ENCODE assay signal across 18 cellular contexts in the genomic region with DNA sequence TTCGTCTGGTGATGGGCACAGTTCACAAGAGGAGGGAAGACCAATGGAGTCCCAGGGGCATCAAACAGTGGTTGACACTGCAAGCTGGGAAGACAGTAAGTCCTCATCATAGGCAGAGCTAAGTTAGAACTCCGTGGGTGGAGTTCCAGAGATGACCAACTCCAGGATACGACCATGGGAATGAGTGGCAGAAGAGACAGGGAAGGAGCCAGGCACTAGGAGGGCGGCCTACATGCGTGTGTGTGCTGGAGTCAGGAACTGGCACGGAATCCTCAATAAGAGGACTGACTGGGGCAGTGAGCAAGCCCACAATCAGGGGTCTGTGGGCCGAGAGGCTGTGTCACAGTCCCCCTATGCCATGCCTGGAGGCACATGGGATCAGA. TPM values are rescaled to one million over a fixed set of nuclear protein-coding genes. Genes with fewer than 3 reads are reported as not detected.
DNase-seq lines count a peak whose midpoint lies in the region; ATAC-seq, FAIRE-seq and TF ChIP-seq lines count a peak whose summit lies in the region.
"Had no signal": no experiment of that assay in that cellular context is flagged by ENCODE, and none has a peak within 500 bp of the region (broad histone marks: within the 10 kb centered on the region; RNA-seq: fewer than 3 reads in every experiment).

No MANE protein-coding gene starts in this region.

- H3K4me1 ChIP-seq in GM23248 (ENCODE audit: insufficient read depth) (peaks cover 32% of the 10 kb centered on the region), gastrocnemius medialis (peaks cover 51 to 52% of the 10 kb centered on the region in 2 donors)
- H3K4me1 ChIP-seq: foreskin keratinocyte had no signal

- H3K9me2 ChIP-seq in GM23248 (ENCODE audit: insufficient read depth): no peaks in the 10 kb centered on the region

- peaks cover 26% of the 10 kb centered on the region for H3K4me1 Mint-ChIP-seq in activated CD4-positive, alpha-beta T cell treated with anti-CD3 and anti-CD28 coated beads, Interleukin-2, amount 10 ng/mL, durations not matched to agents 7 days and 5 days
- peaks cover 29 to 40% of the 10 kb centered on the region in 2 donors for H3K4me1 Mint-ChIP-seq in effector memory CD8-positive, alpha-beta T cell (ENCODE audit: low read depth in 2 of 2)

- peaks cover 13% of the 10 kb centered on the region for H3F3A ChIP-seq in GM23248 (ENCODE audit: insufficient read depth)

- no peaks in the 10 kb centered on the region for H4K20me1 ChIP-seq in GM23248 (ENCODE audit: insufficient read depth)

- CTCF ChIA-PET in activated CD4-positive, alpha-beta T cell treated with anti-CD3 and anti-CD28 coated beads, Interleukin-2, amount 10 ng/mL, durations not matched to agents 7 days and 5 days (lab: Charles Lee): interaction anchor here (0.6 to 1.4 kb wide), 3 partner anchors 10 to 15 kb away, joined by 3 to 4 read pairs (median 4); no protein-coding TSS in a partner anchor

- H3K4me3 ChIP-seq in GM23248 (no peak overlapping the region), gastrocnemius medialis (peak overlapping the region in 1 of 4 donors; percentile 36)
- H3K4me3 ChIP-seq: K562, lower lobe of right lung had no signal

- no peak overlapping the region for H2AFZ ChIP-seq in GM23248

- H3K27ac ChIP-seq in GM23248 (peak overlapping the region; percentile 37), gastrocnemius medialis (peak overlapping the region; percentile 82 to 89 (median 88))
- H3K27ac ChIP-seq: foreskin keratinocyte, lower lobe of right lung had no signal

- DNase-seq in activated CD4-positive, alpha-beta T cell treated with anti-CD3 and anti-CD28 coated beads, Interleukin-2, amount 10 ng/mL, durations not matched to agents 7 days and 5 days: no peak
- DNase-seq in activated CD4-positive, alpha-beta T cell treated with anti-CD3 and anti-CD28 coated beads for 1 hour: no peak
- DNase-seq in GM23248: peak; percentile 74
- DNase-seq in effector memory CD8-positive, alpha-beta T cell: no peak
- DNase-seq in gastrocnemius medialis: no peak
- no peak for DNase-seq in D721Med (ENCODE audit: insufficient read length, low spot score)
- DNase-seq: activated gamma-delta T cell; endodermal cell; foreskin keratinocyte; lower lobe of right lung; NCI-H1105; NCI-H2227 treated with DMSO at 0.1 percent for 48 hours; stimulated activated naive CD4-positive, alpha-beta T cell had no signal

- no peak for ATAC-seq in effector memory CD8-positive, alpha-beta T cell (replicated peaks)
- ATAC-seq in gastrocnemius medialis (no peak), HG02763 (IDR thresholded peaks at IDR 0.05; ENCODE audit: unreplicated experiment) (no peak), HG03457 (IDR thresholded peaks at IDR 0.05; ENCODE audit: unreplicated experiment) (no peak)
- ATAC-seq: foreskin keratinocyte, K562, lower lobe of right lung had no signal

- no peaks in the 10 kb centered on the region for H3K27me3 Mint-ChIP-seq in activated CD4-positive, alpha-beta T cell treated with anti-CD3 and anti-CD28 coated beads, Interleukin-2, amount 10 ng/mL, durations not matched to agents 7 days and 5 days
- H3K27me3 Mint-ChIP-seq in effector memory CD8-positive, alpha-beta T cell: no peaks in the 10 kb centered on the region

- FAIRE-seq in D721Med (lab: Jason Lieb, UNC): no peak
- FAIRE-seq: bronchial epithelial cell, G401.6, K562 had no signal

- no peak overlapping the region for H3K4me2 ChIP-seq in GM23248 (ENCODE audit: unreplicated experiment)

- POLR2A ChIA-PET in activated CD4-positive, alpha-beta T cell treated with anti-CD3 and anti-CD28 coated beads, Interleukin-2, amount 10 ng/mL, durations not matched to agents 7 days and 5 days (lab: Charles Lee): no interaction called here

- H3K36me3 Mint-ChIP-seq in activated CD4-positive, alpha-beta T cell treated with anti-CD3 and anti-CD28 coated beads, Interleukin-2, amount 10 ng/mL, durations not matched to agents 7 days and 5 days (ENCODE audit: low read depth): peaks cover 29% of the 10 kb centered on the region
- H3K36me3 Mint-ChIP-seq in effector memory CD8-positive, alpha-beta T cell (ENCODE audit: insufficient read depth): peaks cover 70% of the 10 kb centered on the region

- peaks cover 84% of the 10 kb centered on the region for H3K79me2 ChIP-seq in GM23248 (ENCODE audit: insufficient read depth)

- no peaks in the 10 kb centered on the region for H3K9me3 Mint-ChIP-seq in activated CD4-positive, alpha-beta T cell treated with anti-CD3 and anti-CD28 coated beads, Interleukin-2, amount 10 ng/mL, durations not matched to agents 7 days and 5 days
- no peaks in the 10 kb centered on the region for H3K9me3 Mint-ChIP-seq in effector memory CD8-positive, alpha-beta T cell

- 12% methylated on average over 7 of the region's 7 CpGs for WGBS in GM23248 (ENCODE audit: low coverage in 1 of 2, low lambda C conversion rate in 2 of 2, missing lambda C conversion rate in 2 of 2), 2 experiments

- H3K36me3 ChIP-seq in GM23248 (ENCODE audit: low read depth) (no peaks in the 10 kb centered on the region; the same call in 1 of the 2 replicates), gastrocnemius medialis (no peaks in the 10 kb centered on the region)

- H3K9me3 ChIP-seq in GM23248 (ENCODE audit: low read depth) (no peaks in the 10 kb centered on the region), gastrocnemius medialis (no peaks in the 10 kb centered on the region)
- H3K9me3 ChIP-seq: lower lobe of right lung had no signal

- TF ChIP-seq CTCF in gastrocnemius medialis (IDR thresholded peaks at IDR 0.05 in 4 of 5, conservative IDR thresholded peaks at IDR 0.05 in 1 of 5) (no peak), D721Med (IDR thresholded peaks at IDR 0.05; ENCODE audit: insufficient read depth, missing control alignments) (no peak)

- peak overlapping the region; percentile 69 for H3K27ac Mint-ChIP-seq in activated CD4-positive, alpha-beta T cell treated with anti-CD3 and anti-CD28 coated beads, Interleukin-2, amount 10 ng/mL, durations not matched to agents 7 days and 5 days
- peak overlapping the region; percentile 62 to 90 for H3K27ac Mint-ChIP-seq in effector memory CD8-positive, alpha-beta T cell

- no peak for TF ChIP-seq POLR2A in gastrocnemius medialis (IDR thresholded peaks at IDR 0.05)

- in situ Hi-C loops in GM23248 (cut with MboI) (no loop called here), gastrocnemius medialis (cut with MboI; ENCODE audit: low sequenced_read_pairs in 4 of 4) (loop anchor here in 1 of 4 donors (5.0 to 25.0 kb wide), 2 partner anchors 38 to 88 kb away; a partner anchor contains a TSS)

- H3K27me3 ChIP-seq in GM23248 (replicated peaks; ENCODE audit: insufficient read depth) (no peaks in the 10 kb centered on the region), gastrocnemius medialis (no peaks in the 10 kb centered on the region)
- H3K27me3 ChIP-seq: foreskin keratinocyte had no signal

- intact Hi-C loops in gastrocnemius medialis (cut with DNase I; ENCODE audit: low total_unique reads): loop anchor here (5.0 kb wide), 1 partner anchor 47 kb away; a partner anchor contains a TSS

- peak overlapping the region; percentile 36 for H3K9ac ChIP-seq in GM23248

- no peak overlapping the region for H3K4me3 Mint-ChIP-seq in activated CD4-positive, alpha-beta T cell treated with anti-CD3 and anti-CD28 coated beads, Interleukin-2, amount 10 ng/mL, durations not matched to agents 7 days and 5 days
- H3K4me3 Mint-ChIP-seq in effector memory CD8-positive, alpha-beta T cell: peak overlapping the region in 1 of 2 donors; percentile 30
- H3K4me3 Mint-ChIP-seq: endodermal cell had no signal

RNA-seq across cellular contexts. Expression of a gene that starts 30.4 kb away (rescaled TPM):
- total RNA-seq in activated CD4-positive, alpha-beta T cell treated with anti-CD3 and anti-CD28 coated beads, Interleukin-2, amount 10 ng/mL, durations not matched to agents 7 days and 5 days: 100 to 1,000 TPM; 107 to 112 TPM
- 45.3 and 54.7 TPM in 2 replicates for total RNA-seq in GM23248 (2014; rRNA removed; shearing (Covaris generic))
- 58.7 and 58.8 TPM in 2 replicates for polyA plus RNA-seq in GM23248 (2016; fragmentation: Nextera tagmentation; extraction: Ambion mirVana)
- total RNA-seq in gastrocnemius medialis: 100 to 1,000 TPM in 3 of 4 donors, 10 to 100 TPM in 1; 73.9 to 157 (median 115) TPM

RNA-seq across cellular contexts. Expression of a gene that starts 47.4 kb away (rescaled TPM):
- 10 to 100 TPM; 64.2 to 72.4 TPM for total RNA-seq in activated CD4-positive, alpha-beta T cell treated with anti-CD3 and anti-CD28 coated beads, Interleukin-2, amount 10 ng/mL, durations not matched to agents 7 days and 5 days
- total RNA-seq in GM23248 (2014; rRNA removed; shearing (Covaris generic)): 16.5 and 16.7 TPM in 2 replicates
- polyA plus RNA-seq in GM23248 (2016; fragmentation: Nextera tagmentation; extraction: Ambion mirVana): 10.3 and 13.0 TPM in 2 replicates
- 10 to 100 TPM; 39.0 to 63.2 (median 45.2) TPM for total RNA-seq in gastrocnemius medialis
